In genomic region chr10:61896854-61897661, GRCh38 we compare ENCODE assay signal across 8 cellular contexts. TPM values are rescaled to one million over a fixed set of nuclear protein-coding genes. Genes with fewer than 3 reads are reported as not detected.
A peak's percentile ranks its signal among the peaks of the same experiment; 100 is the strongest.
DNase-seq lines count a peak whose midpoint lies in the region; ATAC-seq and TF ChIP-seq lines count a peak whose summit lies in the region.

No MANE protein-coding gene starts in this region.

- POLR2A ChIA-PET in activated CD8-positive, alpha-beta T cell treated with anti-CD3 and anti-CD28 coated beads for 36 hours (lab: Charles Lee), result interaction anchor here (0.6 to 1.7 kb wide), 3 partner anchors 11 to 153 kb away, joined by 4 to 5 read pairs (median 4); no protein-coding TSS in a partner anchor

- H3K27me3 ChIP-seq in stomach, result no peaks in the 10 kb centered on the region

- in situ Hi-C loops in GM13976 (cut with MboI; ENCODE audit: low sequenced_read_pairs, unreplicated experiment), result loop anchor here (10.0 kb wide), 1 partner anchor 348 kb away; no protein-coding TSS in a partner anchor

- peak overlapping the region; percentile 33 to 43 (median 38) for H3K4me3 ChIP-seq in stomach

- no peaks in the 10 kb centered on the region for H3K9me3 ChIP-seq in stomach

- no peaks in the 10 kb centered on the region for H3K9me3 Mint-ChIP-seq in activated CD8-positive, alpha-beta T cell treated with anti-CD3 and anti-CD28 coated beads for 36 hours
- no peaks in the 10 kb centered on the region for H3K9me3 Mint-ChIP-seq in endothelial cell (ENCODE audit: unreplicated experiment)
- no peaks in the 10 kb centered on the region for H3K9me3 Mint-ChIP-seq in mesothelial cell of epicardium

- no peak for TF ChIP-seq POLR2A in stomach (IDR thresholded peaks at IDR 0.05)

- H3K27me3 Mint-ChIP-seq in activated CD8-positive, alpha-beta T cell treated with anti-CD3 and anti-CD28 coated beads for 36 hours, result no peaks in the 10 kb centered on the region
- H3K27me3 Mint-ChIP-seq in endothelial cell (ENCODE audit: unreplicated experiment) (peaks cover 1% of the 10 kb centered on the region), mesothelial cell of epicardium (ENCODE audit: low read depth) (no peaks in the 10 kb centered on the region)

- H3K36me3 ChIP-seq in stomach, result no peaks in the 10 kb centered on the region

- peak; percentile 70 for ATAC-seq in HG02759 (IDR thresholded peaks at IDR 0.05; ENCODE audit: unreplicated experiment)
- peak; percentile 78 for ATAC-seq in activated CD8-positive, alpha-beta T cell treated with anti-CD3 and anti-CD28 coated beads for 36 hours

- peak overlapping the region; percentile 97 for H3K27ac Mint-ChIP-seq in activated CD8-positive, alpha-beta T cell treated with anti-CD3 and anti-CD28 coated beads for 36 hours
- H3K27ac Mint-ChIP-seq in endothelial cell (ENCODE audit: unreplicated experiment) (peak overlapping the region; percentile 30), mesothelial cell of epicardium (peak overlapping the region; percentile 81)

- CTCF ChIA-PET in activated CD8-positive, alpha-beta T cell treated with anti-CD3 and anti-CD28 coated beads for 36 hours (lab: Charles Lee), result interaction anchor here (0.6 to 11.0 kb wide), 36 partner anchors 8 to 1076 kb away, joined by 3 to 68 read pairs (median 4); no protein-coding TSS in a partner anchor

- DNase-seq in A172 (ENCODE audit: low spot score) (peak; percentile 78), GM13976 (ENCODE audit: low spot score) (peak; percentile 83), NCI-H146 (lab: John Stamatoyannopoulos, UW) (peak; percentile 84), endothelial cell (ENCODE audit: low spot score) (peak; percentile 74), mesothelial cell of epicardium (ENCODE audit: low spot score in 2 of 2, unreplicated experiment in 2 of 2) (peak in 1 of 2 experiments; percentile 41), stomach (peak; percentile 49)
- DNase-seq in activated CD8-positive, alpha-beta T cell treated with anti-CD3 and anti-CD28 coated beads for 36 hours, result peak; percentile 74

- peak overlapping the region; percentile 55 for H3K4me3 Mint-ChIP-seq in activated CD8-positive, alpha-beta T cell treated with anti-CD3 and anti-CD28 coated beads for 36 hours
- H3K4me3 Mint-ChIP-seq in endothelial cell (ENCODE audit: unreplicated experiment), result peak overlapping the region; percentile 87
- H3K4me3 Mint-ChIP-seq in mesothelial cell of epicardium, result peak overlapping the region; percentile 73

- TF ChIP-seq EP300 in stomach (IDR thresholded peaks at IDR 0.05), result no peak

- no peaks in the 10 kb centered on the region for H3K36me3 Mint-ChIP-seq in activated CD8-positive, alpha-beta T cell treated with anti-CD3 and anti-CD28 coated beads for 36 hours (ENCODE audit: low read depth)
- H3K36me3 Mint-ChIP-seq in endothelial cell (ENCODE audit: low read depth, unreplicated experiment) (no peaks in the 10 kb centered on the region), mesothelial cell of epicardium (no peaks in the 10 kb centered on the region)

- peaks cover 20 to 38% (median 36%) of the 10 kb centered on the region in 4 donors for H3K4me1 ChIP-seq in stomach

- peak overlapping the region; percentile 43 to 99 (median 69) for H3K27ac ChIP-seq in stomach

- intact Hi-C loops in activated CD8-positive, alpha-beta T cell treated with anti-CD3 and anti-CD28 coated beads for 36 hours (cut with micrococcal nuclease), result no loop called here
- intact Hi-C loops in stomach (cut with DNase I; ENCODE audit: low total_unique reads), result no loop called here

- peaks cover 42% of the 10 kb centered on the region for H3K4me1 Mint-ChIP-seq in activated CD8-positive, alpha-beta T cell treated with anti-CD3 and anti-CD28 coated beads for 36 hours (ENCODE audit: low read depth)
- peaks cover 24% of the 10 kb centered on the region for H3K4me1 Mint-ChIP-seq in endothelial cell (ENCODE audit: unreplicated experiment)
- H3K4me1 Mint-ChIP-seq in mesothelial cell of epicardium, result peaks cover 34% of the 10 kb centered on the region

- peak; percentile 67 for TF ChIP-seq CTCF in GM13976 (IDR thresholded peaks at IDR 0.05; ENCODE audit: borderline replicate concordance, control extremely low read depth, extremely low read depth, insufficient read depth, missing control alignments)
- TF ChIP-seq CTCF in activated CD8-positive, alpha-beta T cell treated with anti-CD3 and anti-CD28 coated beads for 36 hours (IDR thresholded peaks at IDR 0.05), result peak; percentile 67
- TF ChIP-seq CTCF in endothelial cell (IDR thresholded peaks at IDR 0.05; ENCODE audit: unreplicated experiment), result peak; percentile 81
- peak; percentile 66 for TF ChIP-seq CTCF in mesothelial cell of epicardium (IDR thresholded peaks at IDR 0.05; ENCODE audit: unreplicated experiment)
- peak in 5 of 7 experiments; percentile 32 to 71 (median 62) for TF ChIP-seq CTCF in stomach (IDR thresholded peaks at IDR 0.05)

- WGBS in stomach, 5 donors, result 27 to 31% (median 28%) methylated on average over 18 to 32 of the region's 32 CpGs

RNA-seq across cellular contexts. Expression of gene ARID5B, which starts 4.4 kb away (rescaled TPM):
- 17.6 and 18.0 TPM in 2 replicates for total RNA-seq in A172 (2014; rRNA removed; shearing (Covaris generic))
- total RNA-seq in activated CD8-positive, alpha-beta T cell treated with anti-CD3 and anti-CD28 coated beads for 36 hours, result 10 to 100 TPM; 26.7 to 28.3 TPM
- total RNA-seq in endothelial cell (ENCODE audit: unreplicated experiment), result 0.62 TPM
- 50.9 to 52.5 TPM (median 51.4 TPM) in 3 replicates for total RNA-seq in mesothelial cell of epicardium
- 10 to 100 TPM in 4 of 5 donors, 1 to 10 TPM in 1; 8.7 to 64.2 (median 21.9) TPM for total RNA-seq in stomach
- 1 to 10 TPM; 5.4 to 8.2 (median 5.9) TPM for polyA plus RNA-seq in stomach

Comparison
In these comparisons a context has a peak if more than half of its experiments do, and no peak if none do; other contexts are left out.
1. H3K27ac Mint-ChIP-seq: peak in every context shown above with its lines; median percentile 97 in activated CD8-positive, alpha-beta T cell treated with anti-CD3 and anti-CD28 coated beads for 36 hours; 81 in mesothelial cell of epicardium; 30 in endothelial cell.